Comparison of ENCODE assay signal across 1 cellular context in genomic region chr20:5119435-5120188, GRCh38.
TF ChIP-seq lines count a peak whose summit lies in the region.

Gene PCNA (minus strand): TSS chr20:5119958. CDS start chr20:5119798, 160 bp downstream.

TF ChIP-seq in GM12878, 131 proteins besides CTCF, POLR2A, EP300 and RAD21 (continued from another document and continues in another):
- TF ChIP-seq LARP7 (IDR thresholded peaks at IDR 0.05), result peak; percentile 95
- no peak for TF ChIP-seq IKZF2 (IDR thresholded peaks at IDR 0.05)
- TF ChIP-seq WRNIP1 (IDR thresholded peaks at IDR 0.05; ENCODE audit: borderline replicate concordance, low read depth, low read length), result no peak
- peak; percentile 31; the same call in 1 of the 2 replicates for TF ChIP-seq MYB (IDR thresholded peaks at IDR 0.05; ENCODE audit: borderline replicate concordance, low read depth, low read length)
- TF ChIP-seq ZBTB33 (IDR thresholded peaks at IDR 0.05), result no peak
- no peak for TF ChIP-seq ZNF274 (IDR thresholded peaks at IDR 0.05; ENCODE audit: insufficient read depth, insufficient read length)
- TF ChIP-seq PAX8 (IDR thresholded peaks at IDR 0.05), result no peak
- no peak for TF ChIP-seq ZBTB40 (IDR thresholded peaks at IDR 0.05; ENCODE audit: borderline replicate concordance)
- peak; percentile 38 for TF ChIP-seq BCL3 (IDR thresholded peaks at IDR 0.05; ENCODE audit: borderline replicate concordance, insufficient read depth, low read depth, low read length, poor library complexity, severe bottlenecking)
- TF ChIP-seq NKRF (conservative IDR thresholded peaks at IDR 0.05), result peak; percentile 17
- TF ChIP-seq MXI1 (IDR thresholded peaks at IDR 0.05; ENCODE audit: low read depth, low read length), result peak; percentile 86; the same call in 1 of the 2 replicates
- no peak for TF ChIP-seq TARDBP (IDR thresholded peaks at IDR 0.05; ENCODE audit: borderline replicate concordance)
- TF ChIP-seq REST (IDR thresholded peaks at IDR 0.05; ENCODE audit: low read depth, low read length), result no peak
- TF ChIP-seq EED (IDR thresholded peaks at IDR 0.05; ENCODE audit: low read depth), result no peak; the same call in 1 of the 2 replicates
- TF ChIP-seq E2F4 (IDR thresholded peaks at IDR 0.05; ENCODE audit: low read depth, low read length), result 0 out of 2 replicates have a peak, but pooled peaks have one; percentile 59
- TF ChIP-seq ZZZ3 (IDR thresholded peaks at IDR 0.05; ENCODE audit: control insufficient read depth, insufficient read length, low read depth), result no peak
- TF ChIP-seq ATF7 (IDR thresholded peaks at IDR 0.05; ENCODE audit: low read depth), result no peak
- peak; percentile 21; the same call in 1 of the 2 replicates for TF ChIP-seq ZNF207 (IDR thresholded peaks at IDR 0.05; ENCODE audit: borderline replicate concordance)
- 0 out of 2 replicates have a peak, but pooled peaks have one; percentile 14 for TF ChIP-seq JUND (IDR thresholded peaks at IDR 0.05; ENCODE audit: low read depth, low read length)
- TF ChIP-seq EZH2 (IDR thresholded peaks at IDR 0.05; ENCODE audit: borderline replicate concordance, control insufficient read depth, low read depth, low read length), result no peak
- no peak for TF ChIP-seq ZNF384 (IDR thresholded peaks at IDR 0.05; ENCODE audit: borderline replicate concordance, low read depth, low read length)
- peak; percentile 8 for TF ChIP-seq FOS (IDR thresholded peaks at IDR 0.05; ENCODE audit: borderline replicate concordance, extremely low read depth, insufficient read length)
- no peak for TF ChIP-seq SUZ12 (IDR thresholded peaks at IDR 0.05; ENCODE audit: unreplicated experiment)
- TF ChIP-seq ZNF217 (IDR thresholded peaks at IDR 0.05), result no peak
- peak; percentile 47; the same call in 1 of the 2 replicates for TF ChIP-seq BACH1 (IDR thresholded peaks at IDR 0.05; ENCODE audit: borderline replicate concordance)
- 0 out of 2 replicates have a peak, but pooled peaks have one; percentile 66 for TF ChIP-seq CHD2 (IDR thresholded peaks at IDR 0.05; ENCODE audit: borderline replicate concordance, low read depth, low read length)
- peak; percentile 96 for TF ChIP-seq CREB1 (IDR thresholded peaks at IDR 0.05; ENCODE audit: low read depth)
- TF ChIP-seq SMAD1 (IDR thresholded peaks at IDR 0.05; ENCODE audit: low read depth, partially characterized antibody), result peak; percentile 77
- no peak for TF ChIP-seq ATF3 (IDR thresholded peaks at IDR 0.05; ENCODE audit: borderline replicate concordance, extremely low read depth, low read depth, low read length)
- TF ChIP-seq IRF3 (IDR thresholded peaks at IDR 0.05), result 0 out of 2 replicates have a peak, but pooled peaks have one; percentile 52
- no peak for TF ChIP-seq RELA (IDR thresholded peaks at IDR 0.05; ENCODE audit: borderline replicate concordance, partially characterized antibody)
- TF ChIP-seq YBX1 (IDR thresholded peaks at IDR 0.05), result no peak
- peak; percentile 88 for TF ChIP-seq POLR2AphosphoS2 (IDR thresholded peaks at IDR 0.05; ENCODE audit: low read depth, low read length)
- TF ChIP-seq DPF2 (IDR thresholded peaks at IDR 0.05), result peak; percentile 60
- TF ChIP-seq ZBTB4 (CRISPR knock-in tag; IDR thresholded peaks at IDR 0.05), result no peak
- no peak; the same call in 1 of the 2 replicates for TF ChIP-seq GATAD2B (conservative IDR thresholded peaks at IDR 0.05; ENCODE audit: low read depth)
- no peak for TF ChIP-seq RAD51 (IDR thresholded peaks at IDR 0.05)
- TF ChIP-seq SREBF2 (IDR thresholded peaks at IDR 0.05; ENCODE audit: low read length), result no peak
- no peak for TF ChIP-seq MTA2 (IDR thresholded peaks at IDR 0.05; ENCODE audit: low read depth)
